ENCODE assay signal across 1 cellular context in genomic region chr16:79673635-79674034, GRCh38.
TF ChIP-seq lines count a peak whose summit lies in the region.

No MANE protein-coding gene starts in this region.

TF ChIP-seq in K562, 482 proteins besides CTCF, POLR2A, EP300 and RAD21 (continued from another document):
- TF ChIP-seq HINFP (tag; conservative IDR thresholded peaks at IDR 0.05; ENCODE audit: low read depth) (no peak), NR2F6 (CRISPR knock-in tag; IDR thresholded peaks at IDR 0.05) (no peak), ZBTB12 (CRISPR knock-in tag; IDR thresholded peaks at IDR 0.05) (no peak), SETDB1 (IDR thresholded peaks at IDR 0.05; ENCODE audit: low read length) (no peak), MCM7 (IDR thresholded peaks at IDR 0.05) (no peak), E2F4 (CRISPR knock-in tag; IDR thresholded peaks at IDR 0.05; ENCODE audit: low read depth) (no peak), DNMT1 (IDR thresholded peaks at IDR 0.05) (no peak), NBN (IDR thresholded peaks at IDR 0.05; ENCODE audit: low read depth) (no peak), MCM5 (IDR thresholded peaks at IDR 0.05; ENCODE audit: low read depth) (no peak), ZC3H11A (IDR thresholded peaks at IDR 0.05; ENCODE audit: low read depth, low read length) (no peak), C11orf30 (IDR thresholded peaks at IDR 0.05; ENCODE audit: low read depth) (no peak), ARID1B (IDR thresholded peaks at IDR 0.05) (peak; percentile 29; the same call in 1 of the 2 replicates), ZBTB2 (IDR thresholded peaks at IDR 0.05) (no peak), BRCA1 (IDR thresholded peaks at IDR 0.05) (no peak), BRCA1 (CRISPR knock-in tag; IDR thresholded peaks at IDR 0.05) (no peak), SMARCA4 (IDR thresholded peaks at IDR 0.05) (peak; percentile 31; the same call in 1 of the 2 replicates), ZNF444 (CRISPR knock-in tag; IDR thresholded peaks at IDR 0.05) (no peak), RBBP5 (IDR thresholded peaks at IDR 0.05; ENCODE audit: borderline replicate concordance, insufficient read depth, low read length, poor library complexity, severe bottlenecking) (no peak), CEBPB (tag; IDR thresholded peaks at IDR 0.05) (peak; percentile 94), NFXL1 (CRISPR knock-in tag; IDR thresholded peaks at IDR 0.05) (no peak), PRPF4 (IDR thresholded peaks at IDR 0.05; ENCODE audit: insufficient read depth, low read depth, low read length, poor library complexity, severe bottlenecking) (no peak), ZNF41 (CRISPR knock-in tag; conservative IDR thresholded peaks at IDR 0.05) (no peak), PTBP1 (IDR thresholded peaks at IDR 0.05; ENCODE audit: low read depth, low read length) (no peak), NFE2 (IDR thresholded peaks at IDR 0.05; ENCODE audit: low read depth) (peak; percentile 83), SOX6 (IDR thresholded peaks at IDR 0.05) (peak; percentile 60), SMARCC2 (IDR thresholded peaks at IDR 0.05; ENCODE audit: low read depth) (no peak), JUN (IDR thresholded peaks at IDR 0.05; ENCODE audit: borderline replicate concordance, low read depth, low read length) (no peak), JUN (CRISPR knock-in tag; IDR thresholded peaks at IDR 0.05; ENCODE audit: borderline replicate concordance) (no peak), RCOR1 (IDR thresholded peaks at IDR 0.05; ENCODE audit: borderline replicate concordance in 1 of 2, low read depth in 2 of 2, low read length in 2 of 2) (peak in 1 of 2 experiments; percentile 15; a peak in 1 of 4 replicates), MAFK (IDR thresholded peaks at IDR 0.05; ENCODE audit: low read length) (0 out of 2 replicates have a peak, but pooled peaks have one; percentile 35), ZZZ3 (IDR thresholded peaks at IDR 0.05) (no peak), ARID4B (CRISPR knock-in tag; IDR thresholded peaks at IDR 0.05) (no peak), ZNF639 (CRISPR knock-in tag; conservative IDR thresholded peaks at IDR 0.05 in 1 of 2, IDR thresholded peaks at IDR 0.05 in 1 of 2) (peak in 1 of 2 experiments; percentile 55; a peak in 1 of 4 replicates), NFATC3 (IDR thresholded peaks at IDR 0.05) (no peak), IRF9 (tag; IDR thresholded peaks at IDR 0.05) (0 out of 2 replicates have a peak, but pooled peaks have one; percentile 54), ATF7 (IDR thresholded peaks at IDR 0.05) (no peak), ZNF311 (CRISPR knock-in tag; IDR thresholded peaks at IDR 0.05) (no peak), USF1 (CRISPR knock-in tag; IDR thresholded peaks at IDR 0.05) (no peak), CEBPG (CRISPR knock-in tag; IDR thresholded peaks at IDR 0.05) (no peak), CEBPG (tag; conservative IDR thresholded peaks at IDR 0.05 in 1 of 2, IDR thresholded peaks at IDR 0.05 in 1 of 2) (peak; percentile 60 to 94), ZNF766 (CRISPR knock-in tag; conservative IDR thresholded peaks at IDR 0.05) (peak; percentile 75; the same call in 1 of the 2 replicates), MAFG (tag; conservative IDR thresholded peaks at IDR 0.05) (peak; percentile 64), ZNF407 (IDR thresholded peaks at IDR 0.05; ENCODE audit: low read depth) (no peak), ZNF232 (CRISPR knock-in tag; IDR thresholded peaks at IDR 0.05) (no peak)
TF ChIP-seq in K562: peak in this region for 19.
